Comparison of ENCODE assay signal across 28 cellular contexts in genomic region chr4:101171747-101172146, GRCh38.
DNase-seq lines count a peak whose midpoint lies in the region; ATAC-seq, FAIRE-seq and TF ChIP-seq lines count a peak whose summit lies in the region.
"Had no signal": no experiment of that assay in that cellular context is flagged by ENCODE, and none has a peak within 500 bp of the region (broad histone marks: within the 10 kb centered on the region; RNA-seq: fewer than 3 reads in every experiment).

No MANE protein-coding gene starts in this region.

- H3K9me3 ChIP-seq in mammary epithelial cell (replicated peaks; ENCODE audit: insufficient read depth, low read length) (no peaks in the 10 kb centered on the region), RWPE2 (ENCODE audit: severe bottlenecking) (no peaks in the 10 kb centered on the region)
- H3K9me3 ChIP-seq: adrenal gland, esophagus squamous epithelium had no signal

- H3K36me3 ChIP-seq in mammary epithelial cell (ENCODE audit: insufficient read depth, low read length) = no peaks in the 10 kb centered on the region
- no peaks in the 10 kb centered on the region for H3K36me3 ChIP-seq in RWPE2 (ENCODE audit: low read depth)
- H3K36me3 ChIP-seq: adrenal gland, esophagus squamous epithelium had no signal

- TF ChIP-seq CTCF in mammary epithelial cell (conservative IDR thresholded peaks at IDR 0.05 in 1 of 2, IDR thresholded peaks at IDR 0.05 in 1 of 2; ENCODE audit: extremely low read depth in 1 of 2, insufficient read depth in 1 of 2, low read depth in 1 of 2, low read length in 2 of 2) (no peak), MCF 10A (IDR thresholded peaks at IDR 0.05; ENCODE audit: unreplicated experiment) (no peak), RWPE2 (IDR thresholded peaks at IDR 0.05; ENCODE audit: poor library complexity, severe bottlenecking) (no peak), foreskin fibroblast (IDR thresholded peaks at IDR 0.05; ENCODE audit: low read depth, low read length) (no peak), D721Med (IDR thresholded peaks at IDR 0.05; ENCODE audit: insufficient read depth, missing control alignments) (no peak)

- no peak overlapping the region for H3K27ac ChIP-seq in mammary epithelial cell (ENCODE audit: insufficient read depth, low read depth, low read length)
- no peak overlapping the region for H3K27ac ChIP-seq in RWPE2 (ENCODE audit: poor library complexity, severe bottlenecking)
- H3K27ac ChIP-seq: adrenal gland, esophagus squamous epithelium, SK-N-MC had no signal

- POLR2A ChIA-PET in MCF 10A (lab: Yijun Ruan, JAX) = no interaction called here

- peaks cover 30% of the 10 kb centered on the region for H3K4me1 Mint-ChIP-seq in MCF 10A (ENCODE audit: insufficient read depth, unreplicated experiment)

- H3K27me3 ChIP-seq in mammary epithelial cell (ENCODE audit: insufficient read depth, low read length) (no peaks in the 10 kb centered on the region), RWPE2 (ENCODE audit: insufficient read depth, poor library complexity, severe bottlenecking) (no peaks in the 10 kb centered on the region)
- H3K27me3 ChIP-seq: adrenal gland, esophagus squamous epithelium had no signal

- H3K27ac Mint-ChIP-seq in MCF 10A (ENCODE audit: low read depth, unreplicated experiment) = no peak overlapping the region
- H3K27ac Mint-ChIP-seq: memory B cell had no signal

- BruUV-seq in mammary epithelial cell (replicated peaks; lab: Mats Ljungman, UMichigan) (no TSS peak), MCF 10A (replicated peaks; lab: Mats Ljungman, UMichigan) (no TSS peak)

- H2AFZ ChIP-seq in mammary epithelial cell (ENCODE audit: low read depth, low read length) = no peak overlapping the region

- H3K79me2 ChIP-seq in mammary epithelial cell (ENCODE audit: insufficient read depth, low read length) = peaks cover 85% of the 10 kb centered on the region

- H4K20me1 ChIP-seq in mammary epithelial cell (ENCODE audit: insufficient read depth, low read length) = no peaks in the 10 kb centered on the region

- no peak overlapping the region for H3K4me3 ChIP-seq in mammary epithelial cell (replicated peaks in 1 of 3; ENCODE audit: insufficient read depth in 1 of 3, low read depth in 2 of 3, low read length in 3 of 3)
- no peak overlapping the region for H3K4me3 ChIP-seq in RWPE2 (ENCODE audit: severe bottlenecking)
- H3K4me3 ChIP-seq in foreskin fibroblast (ENCODE audit: low read depth in 1 of 2, low read length in 2 of 2) = no peak overlapping the region
- H3K4me3 ChIP-seq: adrenal gland, esophagus squamous epithelium, K562, SK-N-MC had no signal

- peak; percentile 48 for DNase-seq in mammary epithelial cell
- no peak for DNase-seq in MCF 10A (ENCODE audit: unreplicated experiment)
- no peak for DNase-seq in RWPE2 (ENCODE audit: low spot score)
- peak; percentile 24 to 50 for DNase-seq in foreskin fibroblast
- no peak for DNase-seq in NCI-H524 treated with DMSO at 0.1 percent for 48 hours (lab: John Stamatoyannopoulos, UW)
- no peak for DNase-seq in D721Med (ENCODE audit: insufficient read length, low spot score)
- no peak for DNase-seq in NCI-H526 treated with DMSO at 0.1 percent for 48 hours (lab: John Stamatoyannopoulos, UW)
- DNase-seq in HPDE6-E6E7 (ENCODE audit: extremely low spot score) = no peak
- DNase-seq: activated CD4-positive, alpha-beta T cell treated with anti-CD3 and anti-CD28 coated beads for 48 hours; activated naive CD4-positive, alpha-beta T cell treated with Interleukin-2 at 50 U/mL for 16 hours; activated T-cell treated with anti-CD3 and anti-CD28 coated beads, Interleukin-2, amount 50 U/mL, for 48 hours; adrenal gland; COR-L47; effector CD8-positive, alpha-beta T cell; esophagus squamous epithelium; glutamatergic neuron; left cardiac atrium; MV-4-11; naive B cell; NCI-H1694; NCI-H2171; NCI-H524; nucleus accumbens; RPMI8226; trophoblast cell had no signal

- intact Hi-C loops in mammary epithelial cell (cut with micrococcal nuclease) (no loop called here), MCF 10A (cut with micrococcal nuclease) (no loop called here)

- no peak overlapping the region for H3K4me3 Mint-ChIP-seq in MCF 10A (ENCODE audit: unreplicated experiment)
- H3K4me3 Mint-ChIP-seq: memory B cell, naive B cell had no signal

- CTCF ChIA-PET in mammary epithelial cell (lab: Charles Lee; ENCODE audit: low non-redundant PET) = no interaction called here
- CTCF ChIA-PET in MCF 10A (lab: Yijun Ruan, JAX) = interaction anchor here (0.7 to 1.2 kb wide), 2 partner anchors 11 to 84 kb away, joined by 3 to 4 read pairs; no protein-coding TSS in a partner anchor

- H3K36me3 Mint-ChIP-seq in MCF 10A (ENCODE audit: insufficient read depth, unreplicated experiment) = no peaks in the 10 kb centered on the region
- H3K36me3 Mint-ChIP-seq: memory B cell, naive B cell had no signal

- H3K4me1 ChIP-seq in mammary epithelial cell (ENCODE audit: insufficient read depth, low read length) (peaks cover 27% of the 10 kb centered on the region), RWPE2 (ENCODE audit: insufficient read depth, poor library complexity, severe bottlenecking) (peaks cover 22% of the 10 kb centered on the region)

- no peak overlapping the region for H3K9ac ChIP-seq in mammary epithelial cell (ENCODE audit: insufficient read depth, low read length)

- in situ Hi-C loops in mammary epithelial cell (cut with MboI; ENCODE audit: low sequenced_read_pairs in 2 of 2) = loop anchor here (25.0 kb wide), 2 partner anchors 541 to 566 kb away; no protein-coding TSS in a partner anchor

- H3K4me2 ChIP-seq in mammary epithelial cell (ENCODE audit: insufficient read depth, low read depth, low read length) = no peak overlapping the region

- FAIRE-seq in D721Med (lab: Jason Lieb, UNC) = no peak
- FAIRE-seq: K562 had no signal

- H3K27me3 Mint-ChIP-seq in MCF 10A (ENCODE audit: insufficient read depth, unreplicated experiment) = no peaks in the 10 kb centered on the region
- H3K27me3 Mint-ChIP-seq: memory B cell, naive B cell had no signal

- peak; percentile 72 for ATAC-seq in RWPE2 (ENCODE audit: low read depth)
- ATAC-seq: K562, left cardiac atrium had no signal

- no peaks in the 10 kb centered on the region for H3K9me3 Mint-ChIP-seq in MCF 10A (ENCODE audit: unreplicated experiment)
- H3K9me3 Mint-ChIP-seq: memory B cell, naive B cell had no signal

- dilution Hi-C loops in mammary epithelial cell (cut with HindIII; ENCODE audit: low sequenced_read_pairs) = no loop called here

- WGBS in mammary epithelial cell (ENCODE audit: low coverage, missing lambda C conversion rate) = 44% methylated on average over 3 of the region's 3 CpGs

Comparison
In these comparisons a context has a peak if more than half of its experiments do, and no peak if none do; other contexts are left out.
1. DNase-seq: peak in mammary epithelial cell (single experiment) and foreskin fibroblast (2 of 2); none in MCF 10A (single experiment), RWPE2 (single experiment), NCI-H524 treated with DMSO at 0.1 percent for 48 hours (single experiment), D721Med (single experiment), NCI-H526 treated with DMSO at 0.1 percent for 48 hours (single experiment) and HPDE6-E6E7 (single experiment).